ENCODE assay signal across 12 cellular contexts in genomic region chr3:63625161-63625560, GRCh38. TPM values are rescaled to one million over a fixed set of nuclear protein-coding genes. Genes with fewer than 3 reads are reported as not detected.
A peak's percentile ranks its signal among the peaks of the same experiment; 100 is the strongest.
DNase-seq lines count a peak whose midpoint lies in the region; ATAC-seq lines count a peak whose summit lies in the region.
"Had no signal": no experiment of that assay in that cellular context is flagged by ENCODE, and none has a peak within 500 bp of the region (broad histone marks: within the 10 kb centered on the region; RNA-seq: fewer than 3 reads in every experiment).

No MANE protein-coding gene starts in this region.

- ATAC-seq in GM21528 (IDR thresholded peaks at IDR 0.05; ENCODE audit: low FRiP score, unreplicated experiment) (no peak), HG02973 (IDR thresholded peaks at IDR 0.05; ENCODE audit: unreplicated experiment) (no peak)
- ATAC-seq: A549 had no signal

- peak overlapping the region; percentile 66 for H3K4me2 ChIP-seq in skeletal muscle satellite cell (ENCODE audit: low read length)
- H3K4me2 ChIP-seq: A549 had no signal

- peaks cover 16% of the 10 kb centered on the region for H3K4me1 ChIP-seq in skeletal muscle satellite cell (ENCODE audit: control insufficient read depth, insufficient read depth, low read length)
- H3K4me1 ChIP-seq: A549, adrenal gland had no signal

- H3K9ac ChIP-seq in skeletal muscle satellite cell (ENCODE audit: low read depth, low read length): peak overlapping the region; percentile 39

- no peaks in the 10 kb centered on the region for H3K36me3 ChIP-seq in skeletal muscle satellite cell (ENCODE audit: insufficient read depth, low read length)
- H3K36me3 ChIP-seq: adrenal gland had no signal

- H3K27me3 ChIP-seq in skeletal muscle satellite cell (ENCODE audit: control insufficient read depth, insufficient read depth, low read length): no peaks in the 10 kb centered on the region
- H3K27me3 ChIP-seq: adrenal gland had no signal

- peak overlapping the region; percentile 41 for H3K4me3 ChIP-seq in skeletal muscle satellite cell (ENCODE audit: low read length)
- H3K4me3 ChIP-seq: A549, adrenal gland had no signal

- DNase-seq in DMS79 treated with DMSO at 0.1 percent for 48 hours (lab: John Stamatoyannopoulos, UW) (peak; percentile 6), DMS79 (lab: John Stamatoyannopoulos, UW) (no peak), NCI-H510A treated with DMSO at 0.1 percent for 48 hours (lab: John Stamatoyannopoulos, UW) (peak; percentile 46), epidermal melanocyte (ENCODE audit: insufficient read length, low spot score) (peak; percentile 33), OCI-M1 (lab: John Stamatoyannopoulos, UW) (no peak)
- DNase-seq: activated CD4-positive, CD25-positive, alpha-beta regulatory T cell treated with anti-CD3 and anti-CD28 coated beads, Interleukin-2, amount 50 U/mL, for 72 hours; GOT3 had no signal

- H3K9me3 ChIP-seq in skeletal muscle satellite cell (replicated peaks; ENCODE audit: low read length): no peaks in the 10 kb centered on the region
- H3K9me3 ChIP-seq: A549, adrenal gland had no signal

RNA-seq across cellular contexts. Expression of gene SNTN, which starts 27.3 kb away (rescaled TPM):
- not detected in 2 replicates for total RNA-seq in skeletal muscle satellite cell (2012; rRNA removed)
- total RNA-seq: adrenal gland had no signal

Comparison
In these comparisons a context has a peak if more than half of its experiments do, and no peak if none do; other contexts are left out.
1. DNase-seq: peak in DMS79 treated with DMSO at 0.1 percent for 48 hours (single experiment), NCI-H510A treated with DMSO at 0.1 percent for 48 hours (single experiment) and epidermal melanocyte (single experiment); none in DMS79 (single experiment) and OCI-M1 (single experiment).